ENCODE assay signal across 12 cellular contexts in genomic region chr14:99261916-99262787, GRCh38. TPM values are rescaled to one million over a fixed set of nuclear protein-coding genes. Genes with fewer than 3 reads are reported as not detected.
DNase-seq lines count a peak whose midpoint lies in the region; ATAC-seq and TF ChIP-seq lines count a peak whose summit lies in the region.
"Had no signal": no experiment of that assay in that cellular context is flagged by ENCODE, and none has a peak within 500 bp of the region (broad histone marks: within the 10 kb centered on the region; RNA-seq: fewer than 3 reads in every experiment).

No MANE protein-coding gene starts in this region.

- in situ Hi-C loops in brain microvascular endothelial cell (cut with HindIII; ENCODE audit: low pct_ligation_motif_present, low sequenced_read_pairs): no loop called here

- TF ChIP-seq CTCF in brain microvascular endothelial cell (IDR thresholded peaks at IDR 0.05; ENCODE audit: low read depth, low read length, missing control alignments): no peak

- peaks cover 0 to 6% (median 0%) of the 10 kb centered on the region in 3 donors for H3K9me3 Mint-ChIP-seq in IgD-negative memory B cell
- H3K9me3 Mint-ChIP-seq: memory B cell had no signal

- H3K27me3 Mint-ChIP-seq in IgD-negative memory B cell: peaks cover 49% of the 10 kb centered on the region

- no peak overlapping the region for H3K4me3 ChIP-seq in brain microvascular endothelial cell (ENCODE audit: low read depth, low read length)

- H3K36me3 Mint-ChIP-seq in IgD-negative memory B cell: peaks cover 3% of the 10 kb centered on the region
- H3K36me3 Mint-ChIP-seq: memory B cell had no signal

- H3K27ac ChIP-seq in brain microvascular endothelial cell: no peak overlapping the region

- H3K4me1 Mint-ChIP-seq in IgD-negative memory B cell: peaks cover 3 to 5% (median 4%) of the 10 kb centered on the region in 3 donors

- H3K27ac Mint-ChIP-seq in IgD-negative memory B cell: peak overlapping the region; percentile 74 to 97 (median 78)
- H3K27ac Mint-ChIP-seq: memory B cell had no signal

- peaks cover 8% of the 10 kb centered on the region for H3K27me3 ChIP-seq in brain microvascular endothelial cell (replicated peaks)

- H3K36me3 ChIP-seq in brain microvascular endothelial cell (replicated peaks): no peaks in the 10 kb centered on the region

- DNase-seq in activated CD4-positive, alpha-beta T cell treated with anti-CD3 and anti-CD28 coated beads, Interleukin-2, amount 50 U/mL, for 1 hour: peak; percentile 81
- peak; percentile 85 for DNase-seq in effector CD4-positive, alpha-beta T cell
- DNase-seq in stimulated activated CD4-positive, alpha-beta T cell treated with anti-CD3 and anti-CD28 coated beads, Interleukin-15, amount 100 ng/mL, for 48 hours (ENCODE audit: low read depth in 2 of 2): peak; percentile 64 to 67
- DNase-seq in brain microvascular endothelial cell (no peak), glomerular visceral epithelial cell (ENCODE audit: extremely low spot score) (no peak), amniotic stem cell (lab: John Stamatoyannopoulos, UW) (no peak)
- DNase-seq: DMS79 treated with DMSO at 0.1 percent for 48 hours, NCI-H226 had no signal

- ATAC-seq in GM21447 (IDR thresholded peaks at IDR 0.05; ENCODE audit: unreplicated experiment): no peak

- H3K4me3 Mint-ChIP-seq in IgD-negative memory B cell: peak overlapping the region; percentile 53 to 82 (median 72)
- H3K4me3 Mint-ChIP-seq: memory B cell had no signal

RNA-seq across cellular contexts. Expression of gene BCL11B, which starts 9.8 kb away (rescaled TPM):
- 0.38 TPM for polyA plus RNA-seq in IgD-negative memory B cell
- polyA plus RNA-seq: fibroblast of lung had no signal

Comparison
In these comparisons a context has a peak if more than half of its experiments do, and no peak if none do; other contexts are left out.
1. DNase-seq: peak in activated CD4-positive, alpha-beta T cell treated with anti-CD3 and anti-CD28 coated beads, Interleukin-2, amount 50 U/mL, for 1 hour (single experiment), effector CD4-positive, alpha-beta T cell (single experiment) and stimulated activated CD4-positive, alpha-beta T cell treated with anti-CD3 and anti-CD28 coated beads, Interleukin-15, amount 100 ng/mL, for 48 hours (2 of 2); none in brain microvascular endothelial cell (single experiment), glomerular visceral epithelial cell (single experiment) and amniotic stem cell (single experiment).